Comparison of ENCODE assay signal across 9 cellular contexts in genomic region chr1:226778657-226779058, GRCh38. TPM values are rescaled to one million over a fixed set of nuclear protein-coding genes. Genes with fewer than 3 reads are reported as not detected.
DNase-seq lines count a peak whose midpoint lies in the region; TF ChIP-seq lines count a peak whose summit lies in the region.
"Had no signal": no experiment of that assay in that cellular context is flagged by ENCODE, and none has a peak within 500 bp of the region (broad histone marks: within the 10 kb centered on the region; RNA-seq: fewer than 3 reads in every experiment).

No MANE protein-coding gene starts in this region.

- DNase-seq in GM04504 (ENCODE audit: low read depth) (peak; percentile 90), adipocyte (ENCODE audit: low read depth) (peak; percentile 88), glomerular visceral epithelial cell (ENCODE audit: extremely low spot score) (peak; percentile 85), skeletal muscle cell (ENCODE audit: low read depth) (peak; percentile 84), GM10248 (ENCODE audit: extremely low spot score) (no peak), superior temporal gyrus (ENCODE audit: extremely low spot score) (no peak)
- no peak for DNase-seq in CD8-positive, alpha-beta memory T cell
- no peak for DNase-seq in stimulated activated CD4-positive, alpha-beta T cell treated with anti-CD3 and anti-CD28 coated beads, Interleukin-4, amount 100 ng/mL, for 1 hour
- DNase-seq: activated naive CD8-positive, alpha-beta T cell treated with anti-CD3 and anti-CD28 coated beads, Interleukin-2, amount 50 U/mL, for 24 hours had no signal

- H3K36me3 Mint-ChIP-seq in CD8-positive, alpha-beta memory T cell = peaks cover 0 to 2% (median 0%) of the 10 kb centered on the region in 3 donors

- TF ChIP-seq CTCF in GM10248 (IDR thresholded peaks at IDR 0.05; ENCODE audit: control extremely low read depth, extremely low read depth, low read depth, missing control alignments) = no peak

- no peaks in the 10 kb centered on the region for H3K9me3 Mint-ChIP-seq in CD8-positive, alpha-beta memory T cell
- H3K9me3 Mint-ChIP-seq: activated naive CD8-positive, alpha-beta T cell treated with anti-CD3 and anti-CD28 coated beads, Interleukin-2, amount 50 U/mL, for 24 hours had no signal

- H3K4me1 ChIP-seq in adipocyte (ENCODE audit: control insufficient read depth, insufficient read depth, low read length) = peaks cover 17% of the 10 kb centered on the region
- no peaks in the 10 kb centered on the region for H3K4me1 ChIP-seq in CD8-positive, alpha-beta memory T cell (ENCODE audit: insufficient read depth, low read length)

- H3K36me3 ChIP-seq in adipocyte (ENCODE audit: control insufficient read depth, insufficient read depth, low read length, severe bottlenecking) = no peaks in the 10 kb centered on the region
- H3K36me3 ChIP-seq in CD8-positive, alpha-beta memory T cell (ENCODE audit: insufficient read depth, low read length) = no peaks in the 10 kb centered on the region

- H3K27ac Mint-ChIP-seq in CD8-positive, alpha-beta memory T cell = peak overlapping the region in 1 of 8 donors; percentile 94
- H3K27ac Mint-ChIP-seq: activated naive CD8-positive, alpha-beta T cell treated with anti-CD3 and anti-CD28 coated beads, Interleukin-2, amount 50 U/mL, for 24 hours had no signal

- H3K4me3 Mint-ChIP-seq in CD8-positive, alpha-beta memory T cell = peak overlapping the region in 1 of 7 donors; percentile 54
- H3K4me3 Mint-ChIP-seq: activated naive CD8-positive, alpha-beta T cell treated with anti-CD3 and anti-CD28 coated beads, Interleukin-2, amount 50 U/mL, for 24 hours had no signal

- H3K4me3 ChIP-seq in adipocyte (ENCODE audit: low read length) = no peak overlapping the region
- no peak overlapping the region for H3K4me3 ChIP-seq in skeletal muscle cell (ENCODE audit: low read depth, low read length)
- no peak overlapping the region for H3K4me3 ChIP-seq in CD8-positive, alpha-beta memory T cell (ENCODE audit: low read length)

- CTCF ChIA-PET in CD8-positive, alpha-beta memory T cell (lab: Charles Lee) = no interaction called here
- CTCF ChIA-PET in GM10248 (lab: Yijun Ruan, JAX) = interaction anchor here (0.8 to 2.1 kb wide), 6 partner anchors 14 to 145 kb away, joined by 3 to 8 read pairs (median 4); no protein-coding TSS in a partner anchor

- POLR2A ChIA-PET in CD8-positive, alpha-beta memory T cell (lab: Charles Lee) = no interaction called here
- POLR2A ChIA-PET in GM10248 (lab: Yijun Ruan, JAX) = no interaction called here

- peaks cover 3 to 25% (median 7%) of the 10 kb centered on the region in 3 donors for H3K4me1 Mint-ChIP-seq in CD8-positive, alpha-beta memory T cell

- no peaks in the 10 kb centered on the region for H3K9me3 ChIP-seq in adipocyte (ENCODE audit: control insufficient read depth, low read length)
- no peaks in the 10 kb centered on the region for H3K9me3 ChIP-seq in CD8-positive, alpha-beta memory T cell (ENCODE audit: low read length)

- H3K9ac ChIP-seq in adipocyte (ENCODE audit: low read length) = no peak overlapping the region

- peaks cover 6% of the 10 kb centered on the region for H3K27me3 ChIP-seq in adipocyte (replicated peaks; ENCODE audit: control insufficient read depth, insufficient read depth, low read length)
- H3K27me3 ChIP-seq in CD8-positive, alpha-beta memory T cell (ENCODE audit: insufficient read depth, low read length, poor library complexity, severe bottlenecking) = no peaks in the 10 kb centered on the region

- no peak overlapping the region for H3K27ac ChIP-seq in CD8-positive, alpha-beta memory T cell (ENCODE audit: low read depth, low read length)

- peaks cover 0 to 2% of the 10 kb centered on the region in 2 donors for H3K27me3 Mint-ChIP-seq in CD8-positive, alpha-beta memory T cell
- H3K27me3 Mint-ChIP-seq: activated naive CD8-positive, alpha-beta T cell treated with anti-CD3 and anti-CD28 coated beads, Interleukin-2, amount 50 U/mL, for 24 hours had no signal

RNA-seq across cellular contexts. Expression of gene ITPKB, which starts 39.6 kb away (rescaled TPM):
- total RNA-seq in CD8-positive, alpha-beta memory T cell = 10 to 100 TPM; 37.7 to 39.6 TPM
- polyA plus RNA-seq in CD8-positive, alpha-beta memory T cell = 50.1 TPM

Comparison
In these comparisons a context has a peak if more than half of its experiments do, and no peak if none do; other contexts are left out.
1. DNase-seq: peak in GM04504 (single experiment), adipocyte (single experiment), glomerular visceral epithelial cell (single experiment) and skeletal muscle cell (single experiment); none in CD8-positive, alpha-beta memory T cell (0 of 5), stimulated activated CD4-positive, alpha-beta T cell treated with anti-CD3 and anti-CD28 coated beads, Interleukin-4, amount 100 ng/mL, for 1 hour (single experiment), GM10248 (single experiment) and superior temporal gyrus (single experiment).